16 cellular contexts compared by ENCODE assay signal in the genomic region with DNA sequence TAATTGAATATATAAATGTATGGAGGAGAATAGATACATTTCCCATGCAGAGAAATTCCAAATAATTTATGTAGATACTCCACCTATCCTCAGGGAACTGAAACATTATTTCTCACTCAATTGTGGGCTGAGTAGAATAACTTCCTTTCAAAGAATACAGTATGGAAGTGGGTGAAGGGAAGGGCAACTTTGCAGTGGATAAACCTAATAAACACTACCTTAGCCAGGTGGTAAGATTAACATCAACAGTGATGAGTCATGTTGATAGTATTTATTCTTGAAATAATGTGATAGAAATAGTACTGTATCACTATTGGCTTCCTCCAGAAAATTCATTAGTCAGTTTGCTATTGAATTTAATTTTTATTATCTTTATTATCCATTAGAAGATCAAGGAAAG.
DNase-seq lines count a peak whose midpoint lies in the region; ATAC-seq and TF ChIP-seq lines count a peak whose summit lies in the region.
"Had no signal": no experiment of that assay in that cellular context is flagged by ENCODE, and none has a peak within 500 bp of the region (broad histone marks: within the 10 kb centered on the region; RNA-seq: fewer than 3 reads in every experiment).

No MANE protein-coding gene starts in this region.

- no peak overlapping the region for H2AFZ ChIP-seq in osteoblast (ENCODE audit: low read length)
- H2AFZ ChIP-seq: GM23248 had no signal

- H3K9me3 ChIP-seq in RWPE2 (ENCODE audit: severe bottlenecking) = no peaks in the 10 kb centered on the region
- no peaks in the 10 kb centered on the region for H3K9me3 ChIP-seq in BE2C
- H3K9me3 ChIP-seq in osteoblast (ENCODE audit: low read depth, low read length) = no peaks in the 10 kb centered on the region
- H3K9me3 ChIP-seq: BLaER1 treated with 17β-estradiol and CSF1 and Interleukin-3, amounts not matched to agents 10 nM and 100 nM had no signal

- peaks cover 3% of the 10 kb centered on the region for H3K4me1 ChIP-seq in RWPE2 (ENCODE audit: insufficient read depth, poor library complexity, severe bottlenecking)
- no peaks in the 10 kb centered on the region for H3K4me1 ChIP-seq in foreskin keratinocyte
- H3K4me1 ChIP-seq in BE2C = no peaks in the 10 kb centered on the region
- H3K4me1 ChIP-seq in osteoblast (ENCODE audit: insufficient read depth, low read length) = no peaks in the 10 kb centered on the region

- H3K27ac ChIP-seq in RWPE2 (ENCODE audit: poor library complexity, severe bottlenecking) (no peak overlapping the region), foreskin keratinocyte (no peak overlapping the region), osteoblast (ENCODE audit: low read depth, low read length) (no peak overlapping the region)
- H3K27ac ChIP-seq: BLaER1 treated with 17β-estradiol and CSF1 and Interleukin-3, amounts not matched to agents 10 nM and 100 nM; GM23248 had no signal

- H3K4me3 ChIP-seq in RWPE2 (ENCODE audit: severe bottlenecking) = no peak overlapping the region
- H3K4me3 ChIP-seq in BE2C (ENCODE audit: low read depth, low read length) = no peak overlapping the region
- no peak overlapping the region for H3K4me3 ChIP-seq in osteoblast (ENCODE audit: insufficient read depth, low read length)
- H3K4me3 ChIP-seq: BLaER1 treated with 17β-estradiol and CSF1 and Interleukin-3, amounts not matched to agents 10 nM and 100 nM; GM23248 had no signal

- H3K79me2 ChIP-seq in osteoblast (ENCODE audit: insufficient read depth, low read length) = no peaks in the 10 kb centered on the region

- H3K36me3 ChIP-seq in RWPE2 (ENCODE audit: low read depth) (no peaks in the 10 kb centered on the region), BE2C (no peaks in the 10 kb centered on the region), osteoblast (ENCODE audit: insufficient read depth, low read length) (no peaks in the 10 kb centered on the region)
- H3K36me3 ChIP-seq: BLaER1 treated with 17β-estradiol and CSF1 and Interleukin-3, amounts not matched to agents 10 nM and 100 nM had no signal

- ATAC-seq in RWPE2 (ENCODE audit: low read depth) (peak; percentile 55; the same call in 2 of the 3 replicates), foreskin keratinocyte (peak; percentile 66)

- TF ChIP-seq CTCF in RWPE2 (IDR thresholded peaks at IDR 0.05; ENCODE audit: poor library complexity, severe bottlenecking) (no peak), foreskin keratinocyte (conservative IDR thresholded peaks at IDR 0.05) (no peak), BE2C (IDR thresholded peaks at IDR 0.05; ENCODE audit: low read depth, low read length) (no peak), osteoblast (IDR thresholded peaks at IDR 0.05; ENCODE audit: extremely low read depth, low read depth, low read length) (no peak)

- no peak overlapping the region for H3K4me2 ChIP-seq in osteoblast (ENCODE audit: insufficient read depth, low read length)
- H3K4me2 ChIP-seq: BLaER1 treated with 17β-estradiol and CSF1 and Interleukin-3, amounts not matched to agents 10 nM and 100 nM had no signal

- H3K27me3 ChIP-seq in RWPE2 (ENCODE audit: insufficient read depth, poor library complexity, severe bottlenecking) (no peaks in the 10 kb centered on the region), foreskin keratinocyte (no peaks in the 10 kb centered on the region), BE2C (no peaks in the 10 kb centered on the region), osteoblast (ENCODE audit: insufficient read depth, low read length) (no peaks in the 10 kb centered on the region)
- H3K27me3 ChIP-seq: BLaER1 treated with 17β-estradiol and CSF1 and Interleukin-3, amounts not matched to agents 10 nM and 100 nM had no signal

- H4K20me1 ChIP-seq in osteoblast (ENCODE audit: insufficient read depth, low read length) = no peaks in the 10 kb centered on the region
- H4K20me1 ChIP-seq: BLaER1 treated with 17β-estradiol and CSF1 and Interleukin-3, amounts not matched to agents 10 nM and 100 nM had no signal

- DNase-seq in DMS53 (lab: John Stamatoyannopoulos, UW) (peak; percentile 57), HT-29 (ENCODE audit: low spot score) (peak; percentile 61), RWPE2 (ENCODE audit: low spot score) (no peak), foreskin keratinocyte (peak; percentile 27 to 48), BE2C (no peak), LoVo (ENCODE audit: low spot score) (no peak), glomerular visceral epithelial cell (ENCODE audit: extremely low spot score) (no peak), osteoblast (ENCODE audit: insufficient read length, low spot score, missing footprints) (no peak)
- DNase-seq: CD4-positive, alpha-beta T cell; CD8-positive, alpha-beta memory T cell; DMS 273 treated with DMSO at 0.1 percent for 48 hours; DND-41; GM23248; H7; HCEC 1CT had no signal

Comparison
In these comparisons a context has a peak if more than half of its experiments do, and no peak if none do; other contexts are left out.
1. DNase-seq: peak in DMS53 (single experiment), HT-29 (single experiment) and foreskin keratinocyte (2 of 2); none in RWPE2 (single experiment), BE2C (single experiment), LoVo (single experiment), glomerular visceral epithelial cell (single experiment) and osteoblast (single experiment).